Comparison of ENCODE assay signal across 22 cellular contexts in the genomic region with DNA sequence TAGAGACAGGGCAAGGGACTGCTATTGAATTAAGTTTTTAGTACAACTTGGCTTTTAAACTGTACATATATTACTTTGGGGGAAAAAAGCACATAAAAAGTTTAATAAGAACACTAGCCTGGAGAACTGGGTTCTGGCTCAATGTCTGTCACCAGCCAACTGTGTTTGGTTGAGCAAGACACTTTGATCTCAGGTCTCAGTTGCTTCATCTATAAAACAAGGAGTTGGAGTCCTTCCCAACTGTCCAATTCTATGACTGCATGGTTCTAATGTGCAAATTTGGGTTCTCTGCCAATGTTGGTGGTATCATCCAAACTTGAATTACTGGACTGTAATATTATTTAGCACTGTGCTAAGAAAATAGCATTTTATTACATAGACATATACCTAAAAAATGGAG. TPM values are rescaled to one million over a fixed set of nuclear protein-coding genes. Genes with fewer than 3 reads are reported as not detected.
DNase-seq lines count a peak whose midpoint lies in the region; ATAC-seq and TF ChIP-seq lines count a peak whose summit lies in the region.
"Had no signal": no experiment of that assay in that cellular context is flagged by ENCODE, and none has a peak within 500 bp of the region (broad histone marks: within the 10 kb centered on the region; RNA-seq: fewer than 3 reads in every experiment).

No MANE protein-coding gene starts in this region.

- no peak overlapping the region for H3K56ac ChIP-seq in IMR-90 (ENCODE audit: extremely low read depth, insufficient read depth, low read length)

- in situ Hi-C loops in IMR-90 (cut with MboI; ENCODE audit: low sequenced_read_pairs), result no loop called here

- H3K9me3 ChIP-seq in IMR-90 (ENCODE audit: control insufficient read depth, insufficient read depth, low read length), result no peaks in the 10 kb centered on the region
- no peaks in the 10 kb centered on the region for H3K9me3 ChIP-seq in fibroblast of lung (ENCODE audit: control insufficient read depth, insufficient read depth, low read depth, low read length)
- no peaks in the 10 kb centered on the region for H3K9me3 ChIP-seq in psoas muscle
- no peaks in the 10 kb centered on the region for H3K9me3 ChIP-seq in Caco-2
- H3K9me3 ChIP-seq: breast epithelium, testis had no signal

- TF ChIP-seq POLR2A in IMR-90 (IDR thresholded peaks at IDR 0.05; ENCODE audit: low read depth, low read length), result no peak

- peak; percentile 56 for DNase-seq in AG20443 (ENCODE audit: low spot score)
- DNase-seq in IMR-90, result peak; percentile 34
- peak; percentile 18 to 66 for DNase-seq in fibroblast of lung (ENCODE audit: low read depth in 2 of 2)
- no peak for DNase-seq in psoas muscle
- DNase-seq in NCI-H1417 (lab: John Stamatoyannopoulos, UW), result no peak
- DNase-seq in Caco-2, result no peak
- DNase-seq in glutamatergic neuron, result no peak
- no peak for DNase-seq in NCI-H187 treated with DMSO at 0.1 percent for 48 hours (lab: John Stamatoyannopoulos, UW)
- DNase-seq: activated CD4-positive, alpha-beta T cell treated with anti-CD3 and anti-CD28 coated beads, Interleukin-2, amount 10 ng/mL, durations not matched to agents 7 days and 5 days; activated effector memory CD4-positive, alpha-beta T cell treated with anti-CD3 and anti-CD28 coated beads, Interleukin-2, amount 50 U/mL, for 16 hours; activated naive CD8-positive, alpha-beta T cell treated with anti-CD3 and anti-CD28 coated beads, Interleukin-2, amount 50 U/mL, for 24 hours; CD8-positive, alpha-beta T cell; DMS79 treated with DMSO at 0.1 percent for 48 hours; naive thymus-derived CD8-positive, alpha-beta T cell; NCI-H1694 treated with DMSO at 0.1 percent for 48 hours; NCI-H2227 treated with DMSO at 0.1 percent for 48 hours; testis had no signal

- H3K4me2 ChIP-seq in IMR-90 (ENCODE audit: low read depth, low read length) (peak overlapping the region; percentile 38; the same call in 1 of the 2 replicates), fibroblast of lung (ENCODE audit: extremely low read depth, insufficient read depth, low read length) (no peak overlapping the region)

- peak overlapping the region; percentile 74; the same call in 1 of the 2 replicates for H2AK5ac ChIP-seq in IMR-90 (ENCODE audit: low read depth, low read length)

- H3K36me3 Mint-ChIP-seq in Caco-2 (ENCODE audit: insufficient read depth, unreplicated experiment) (no peaks in the 10 kb centered on the region), glutamatergic neuron (ENCODE audit: unreplicated experiment) (peaks cover 5% of the 10 kb centered on the region)
- H3K36me3 Mint-ChIP-seq: stimulated activated effector memory CD8-positive, alpha-beta T cell treated with anti-CD3 and anti-CD28 coated beads, Interleukin-12 subunit alpha, Interleukin-12 subunit beta, amount 100 ng/mL, for 72 hours had no signal

- peak overlapping the region; percentile 38; the same call in 1 of the 2 replicates for H4K5ac ChIP-seq in IMR-90 (ENCODE audit: low read depth, low read length)

- no peaks in the 10 kb centered on the region for H3K9me3 Mint-ChIP-seq in Caco-2 (ENCODE audit: unreplicated experiment)
- peaks cover 2% of the 10 kb centered on the region for H3K9me3 Mint-ChIP-seq in glutamatergic neuron (ENCODE audit: unreplicated experiment)

- H3K79me2 ChIP-seq in fibroblast of lung (ENCODE audit: control insufficient read depth, insufficient read depth, low read length), result no peaks in the 10 kb centered on the region

- H4K20me1 ChIP-seq in IMR-90 (ENCODE audit: insufficient read depth, low read length) (peaks cover 3% of the 10 kb centered on the region; the same call in 1 of the 2 replicates), fibroblast of lung (ENCODE audit: control insufficient read depth, extremely low read depth, insufficient read depth, low read length) (no peaks in the 10 kb centered on the region)

- 0 out of 2 replicates have a peak overlapping the region, but pooled peaks have one; percentile 69 for H3K23ac ChIP-seq in IMR-90 (ENCODE audit: low read depth, low read length)

- ATAC-seq in IMR-90 (ENCODE audit: low read depth) (no peak), psoas muscle (peak; percentile 53 to 79 (median 70))
- ATAC-seq: activated naive CD8-positive, alpha-beta T cell treated with anti-CD3 and anti-CD28 coated beads, Interleukin-2, amount 50 U/mL, for 24 hours; CD8-positive, alpha-beta T cell; naive thymus-derived CD8-positive, alpha-beta T cell; sciatic nerve; stimulated activated effector memory CD8-positive, alpha-beta T cell treated with anti-CD3 and anti-CD28 coated beads, Interleukin-12 subunit alpha, Interleukin-12 subunit beta, amount 100 ng/mL, for 72 hours had no signal

- H2AFZ ChIP-seq in IMR-90 (replicated peaks; ENCODE audit: low read length, poor library complexity), result no peak overlapping the region
- no peak overlapping the region for H2AFZ ChIP-seq in fibroblast of lung (ENCODE audit: low read length)

- no peak for TF ChIP-seq RAD21 in IMR-90 (IDR thresholded peaks at IDR 0.05; ENCODE audit: low read length)

- peaks cover 11% of the 10 kb centered on the region for H3K9me1 ChIP-seq in IMR-90 (ENCODE audit: insufficient read depth, low read length)

- H3K79me1 ChIP-seq in IMR-90 (ENCODE audit: low read depth in 1 of 2, low read length in 2 of 2), result peaks cover 9 to 48% of the 10 kb centered on the region in 2 experiments

- TF ChIP-seq CTCF in IMR-90 (conservative IDR thresholded peaks at IDR 0.05; ENCODE audit: low read depth, low read length) (no peak), fibroblast of lung (conservative IDR thresholded peaks at IDR 0.05 in 1 of 2, IDR thresholded peaks at IDR 0.05 in 1 of 2; ENCODE audit: low read depth in 1 of 2, low read length in 2 of 2) (no peak), psoas muscle (IDR thresholded peaks at IDR 0.05) (no peak), Caco-2 (IDR thresholded peaks at IDR 0.05; ENCODE audit: insufficient read depth in 1 of 2, low read depth in 1 of 2, low read length in 1 of 2, severe bottlenecking in 1 of 2, unreplicated experiment in 1 of 2) (no peak), glutamatergic neuron (IDR thresholded peaks at IDR 0.05; ENCODE audit: partially characterized antibody, unreplicated experiment) (no peak)

- H3K4me3 Mint-ChIP-seq in Caco-2 (ENCODE audit: unreplicated experiment) (no peak overlapping the region), glutamatergic neuron (ENCODE audit: unreplicated experiment) (no peak overlapping the region)
- H3K4me3 Mint-ChIP-seq: activated CD4-positive, alpha-beta T cell treated with anti-CD3 and anti-CD28 coated beads, Interleukin-2, amount 10 ng/mL, durations not matched to agents 7 days and 5 days; activated naive CD8-positive, alpha-beta T cell treated with anti-CD3 and anti-CD28 coated beads, Interleukin-2, amount 50 U/mL, for 24 hours; CD8-positive, alpha-beta T cell; naive thymus-derived CD8-positive, alpha-beta T cell; stimulated activated effector memory CD8-positive, alpha-beta T cell treated with anti-CD3 and anti-CD28 coated beads, Interleukin-12 subunit alpha, Interleukin-12 subunit beta, amount 100 ng/mL, for 72 hours; T-helper 1 cell treated with Interleukin-12 subunit alpha and Interleukin-12 subunit beta and Interleukin-4 antibody, amounts not matched to agents 30 μg/mL and 1 μg/mL, for 36 hours had no signal

- POLR2A ChIA-PET in IMR-90 (lab: Charles Lee; ENCODE audit: unreplicated experiment) (no interaction called here), Caco-2 (lab: Charles Lee) (no interaction called here)

- H3K4me3 ChIP-seq in IMR-90 (ENCODE audit: insufficient read depth, low read depth, low read length) (no peak overlapping the region), fibroblast of lung (replicated peaks in 1 of 4; ENCODE audit: control extremely low read depth in 1 of 4, insufficient read depth in 1 of 4, low read depth in 3 of 4, low read length in 4 of 4) (no peak overlapping the region), psoas muscle (no peak overlapping the region), Caco-2 (ENCODE audit: low read depth, low read length) (no peak overlapping the region)
- H3K4me3 ChIP-seq: breast epithelium, testis had no signal

- peak overlapping the region; percentile 57; the same call in 1 of the 2 replicates for H3K14ac ChIP-seq in IMR-90 (replicated peaks; ENCODE audit: low read depth, low read length)

- peak overlapping the region; percentile 73; the same call in 2 of the 3 replicates for H2BK15ac ChIP-seq in IMR-90 (ENCODE audit: low read depth, low read length)

- CTCF ChIA-PET in IMR-90 (lab: Yijun Ruan, JAX) (no interaction called here), Caco-2 (lab: Charles Lee) (no interaction called here)

- peak overlapping the region; percentile 3 to 57; a peak in 2 of 4 replicates for H4K8ac ChIP-seq in IMR-90 (ENCODE audit: low read depth in 2 of 2, low read length in 2 of 2)

- dilution Hi-C loops in IMR-90 (cut with HindIII; ENCODE audit: low sequenced_read_pairs, unreplicated experiment), result no loop called here

- H2BK20ac ChIP-seq in IMR-90 (ENCODE audit: low read depth, low read length), result peak overlapping the region; percentile 41

- H2BK120ac ChIP-seq in IMR-90 (ENCODE audit: low read depth, low read length), result peak overlapping the region; percentile 62

- peak overlapping the region; percentile 31 for H3K4ac ChIP-seq in IMR-90 (ENCODE audit: low read depth, low read length)

- H3K36me3 ChIP-seq in IMR-90 (ENCODE audit: control insufficient read depth, insufficient read depth, low read length) (no peaks in the 10 kb centered on the region), fibroblast of lung (ENCODE audit: control insufficient read depth, insufficient read depth, low read length) (no peaks in the 10 kb centered on the region), psoas muscle (ENCODE audit: insufficient read depth in 1 of 2, low read depth in 1 of 2) (no peaks in the 10 kb centered on the region), Caco-2 (ENCODE audit: control insufficient read depth, insufficient read depth, low read length) (no peaks in the 10 kb centered on the region; the same call in 1 of the 2 replicates)
- H3K36me3 ChIP-seq: breast epithelium had no signal

- H2AK9ac ChIP-seq in IMR-90 (replicated peaks; ENCODE audit: low read depth, low read length, poor library complexity), result no peak overlapping the region

- H3K9ac ChIP-seq in IMR-90 (ENCODE audit: low read depth, low read length) (no peak overlapping the region), fibroblast of lung (ENCODE audit: insufficient read depth, low read length) (no peak overlapping the region)

- H3K27ac ChIP-seq in IMR-90 (ENCODE audit: insufficient read depth, low read length) (no peak overlapping the region), fibroblast of lung (ENCODE audit: insufficient read depth, low read length) (peak overlapping the region; percentile 2), psoas muscle (no peak overlapping the region)
- H3K27ac ChIP-seq: breast epithelium, testis, VCaP had no signal

- intact Hi-C loops in IMR-90 (cut with micrococcal nuclease) (no loop called here), psoas muscle (cut with DNase I) (no loop called here), Caco-2 (cut with micrococcal nuclease; ENCODE audit: unreplicated experiment) (no loop called here)

- H3K4me1 Mint-ChIP-seq in Caco-2 (ENCODE audit: low read depth, unreplicated experiment), result peaks cover 12% of the 10 kb centered on the region
- H3K4me1 Mint-ChIP-seq in glutamatergic neuron (ENCODE audit: low read depth, unreplicated experiment), result peaks cover 14% of the 10 kb centered on the region

- H3K27me3 ChIP-seq in IMR-90 (ENCODE audit: control insufficient read depth, insufficient read depth, low read length) (no peaks in the 10 kb centered on the region), fibroblast of lung (ENCODE audit: control insufficient read depth, insufficient read depth, low read length) (no peaks in the 10 kb centered on the region), psoas muscle (ENCODE audit: insufficient read depth in 3 of 3, low read length in 2 of 3) (no peaks in the 10 kb centered on the region), Caco-2 (replicated peaks; ENCODE audit: control insufficient read depth, insufficient read depth, low read length) (no peaks in the 10 kb centered on the region)
- H3K27me3 ChIP-seq: breast epithelium, testis had no signal

- H3K4me1 ChIP-seq in IMR-90 (ENCODE audit: control insufficient read depth, insufficient read depth, low read length), result peaks cover 19% of the 10 kb centered on the region
- H3K4me1 ChIP-seq in fibroblast of lung (ENCODE audit: control insufficient read depth, extremely low read depth, insufficient read depth, low read length), result peaks cover 21% of the 10 kb centered on the region
- peaks cover 22% of the 10 kb centered on the region for H3K4me1 ChIP-seq in psoas muscle
- peaks cover 31% of the 10 kb centered on the region for H3K4me1 ChIP-seq in Caco-2
- H3K4me1 ChIP-seq: breast epithelium, testis had no signal

- H3K27ac Mint-ChIP-seq in Caco-2 (ENCODE audit: unreplicated experiment) (no peak overlapping the region), glutamatergic neuron (ENCODE audit: unreplicated experiment) (no peak overlapping the region)
- H3K27ac Mint-ChIP-seq: activated CD4-positive, alpha-beta T cell treated with anti-CD3 and anti-CD28 coated beads, Interleukin-2, amount 10 ng/mL, durations not matched to agents 7 days and 5 days; activated naive CD8-positive, alpha-beta T cell treated with anti-CD3 and anti-CD28 coated beads, Interleukin-2, amount 50 U/mL, for 24 hours; CD8-positive, alpha-beta T cell; naive thymus-derived CD8-positive, alpha-beta T cell; stimulated activated effector memory CD8-positive, alpha-beta T cell treated with anti-CD3 and anti-CD28 coated beads, Interleukin-12 subunit alpha, Interleukin-12 subunit beta, amount 100 ng/mL, for 72 hours; T-helper 1 cell treated with Interleukin-12 subunit alpha and Interleukin-12 subunit beta and Interleukin-4 antibody, amounts not matched to agents 30 μg/mL and 1 μg/mL, for 36 hours had no signal

- BruUV-seq in IMR-90 (replicated peaks; lab: Mats Ljungman, UMichigan), result no TSS peak
- BruUV-seq in Caco-2 (replicated peaks; lab: Mats Ljungman, UMichigan), result no TSS peak

- H4K91ac ChIP-seq in IMR-90 (ENCODE audit: insufficient read depth, low read depth, low read length), result peak overlapping the region; percentile 76; the same call in 1 of the 2 replicates

- peak overlapping the region; percentile 67; the same call in 1 of the 2 replicates for H3K18ac ChIP-seq in IMR-90 (ENCODE audit: low read depth, low read length)

- H2BK5ac ChIP-seq in IMR-90 (ENCODE audit: low read depth, low read length, poor library complexity, severe bottlenecking), result peak overlapping the region; percentile 35

- H3K27me3 Mint-ChIP-seq in Caco-2 (ENCODE audit: insufficient read depth, unreplicated experiment) (no peaks in the 10 kb centered on the region), glutamatergic neuron (ENCODE audit: unreplicated experiment) (no peaks in the 10 kb centered on the region)
- H3K27me3 Mint-ChIP-seq: activated naive CD8-positive, alpha-beta T cell treated with anti-CD3 and anti-CD28 coated beads, Interleukin-2, amount 50 U/mL, for 24 hours; naive thymus-derived CD8-positive, alpha-beta T cell had no signal

RNA-seq across cellular contexts. Expression of gene ATXN7L1, which starts 50.3 kb away (rescaled TPM):
- 4.3 and 4.7 TPM in 2 replicates for total RNA-seq in IMR-90 (2012; rRNA removed)
- polyA plus RNA-seq in IMR-90 (2012; rRNA removed), result 3.2 and 3.5 TPM in 2 replicates
- 1.3 and 1.8 TPM in 2 replicates for polyA plus RNA-seq in IMR-90 (2012; cell fraction: cytosol; rRNA removed)
- 3.4 and 6.4 TPM in 2 replicates for polyA plus RNA-seq in IMR-90 (2012; cell fraction: nucleus; rRNA removed; ENCODE audit: low replicate concordance)
- total RNA-seq in fibroblast of lung, result 5.1 and 9.4 TPM in 2 replicates
- 5.1 and 6.0 TPM in 2 replicates for polyA plus RNA-seq in fibroblast of lung
- polyA plus RNA-seq in fibroblast of lung (2012), result 7.5 and 8.2 TPM in 2 replicates
- 1.7 and 4.2 TPM in 2 replicates for polyA minus RNA-seq in fibroblast of lung (ENCODE audit: low replicate concordance)
- total RNA-seq in psoas muscle, result 1 to 10 TPM; 3.0 to 6.0 (median 4.0) TPM
- 1 to 10 TPM; 1.2 to 1.9 (median 1.5) TPM for polyA plus RNA-seq in psoas muscle
- total RNA-seq in Caco-2 (2022), result 14.1 and 18.2 TPM in 2 replicates
- 20.6 TPM for total RNA-seq in glutamatergic neuron (ENCODE audit: unreplicated experiment)

Comparison
In these comparisons a context has a peak if more than half of its experiments do, and no peak if none do; other contexts are left out.
1. DNase-seq: peak in AG20443 (single experiment), IMR-90 (single experiment) and fibroblast of lung (2 of 2); none in psoas muscle (0 of 2), NCI-H1417 (0 of 3), Caco-2 (0 of 2), glutamatergic neuron (single experiment) and NCI-H187 treated with DMSO at 0.1 percent for 48 hours (single experiment).